18 cellular contexts compared by ENCODE assay signal in the genomic region with DNA sequence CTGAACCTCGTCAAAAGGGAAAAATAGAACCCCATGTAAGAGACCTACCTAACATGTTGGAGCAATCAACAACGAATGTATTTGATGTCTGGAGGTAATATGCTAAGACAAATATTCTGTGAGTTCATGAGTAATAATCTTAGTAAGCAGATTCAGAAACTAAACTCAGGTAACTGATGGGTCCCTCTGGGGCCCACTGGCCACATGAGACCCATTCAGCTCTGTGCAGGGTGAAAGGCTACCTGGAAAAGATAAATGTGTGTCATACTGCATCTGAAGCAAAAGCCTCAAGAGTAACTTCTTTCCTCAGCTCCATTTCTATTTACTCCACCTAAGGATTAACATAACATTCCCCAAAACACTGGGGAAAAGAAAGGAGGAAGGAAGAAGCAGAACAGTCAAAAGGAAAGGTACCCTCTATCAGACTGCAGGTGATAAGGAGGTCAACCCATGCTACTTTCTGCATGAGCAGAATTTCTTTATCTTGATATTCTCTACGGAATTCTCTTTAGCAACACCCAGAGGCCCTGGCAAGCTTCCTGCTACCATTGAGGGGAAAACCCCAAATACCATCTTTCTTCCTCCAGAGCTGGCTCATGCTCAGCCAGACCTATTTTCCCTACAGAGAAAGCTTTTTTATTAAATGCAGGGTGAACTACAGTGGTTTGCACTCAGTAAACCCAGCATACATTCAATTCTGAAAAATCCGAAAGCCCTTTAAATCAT. TPM values are rescaled to one million over a fixed set of nuclear protein-coding genes. Genes with fewer than 3 reads are reported as not detected.
DNase-seq lines count a peak whose midpoint lies in the region; ATAC-seq, FAIRE-seq and TF ChIP-seq lines count a peak whose summit lies in the region.
"Had no signal": no experiment of that assay in that cellular context is flagged by ENCODE, and none has a peak within 500 bp of the region (broad histone marks: within the 10 kb centered on the region; RNA-seq: fewer than 3 reads in every experiment).

No MANE protein-coding gene starts in this region.

- CTCF ChIA-PET in H1 (lab: Charles Lee; ENCODE audit: partially characterized antibody) = interaction anchor here (1.4 kb wide), 1 partner anchor 46 kb away, joined by 3 read pairs; no protein-coding TSS in a partner anchor

- H3K36me3 ChIP-seq in H1 (ENCODE audit: control insufficient read depth in 2 of 4, insufficient read depth in 4 of 4, low read length in 3 of 4) = no peaks in the 10 kb centered on the region
- no peaks in the 10 kb centered on the region for H3K36me3 ChIP-seq in trophoblast cell (ENCODE audit: control insufficient read depth in 1 of 2, insufficient read depth in 2 of 2, low read length in 2 of 2)
- H3K36me3 ChIP-seq in colonic mucosa = no peaks in the 10 kb centered on the region
- H3K36me3 ChIP-seq: ovary had no signal

- no peak overlapping the region for H2BK12ac ChIP-seq in H1 (ENCODE audit: low read depth, low read length)
- H2BK12ac ChIP-seq in trophoblast cell (ENCODE audit: low read length) = no peak overlapping the region

- no peak overlapping the region for H3K4me2 ChIP-seq in H1 (ENCODE audit: insufficient read depth in 1 of 2, low read depth in 2 of 2, low read length in 2 of 2)
- H3K4me2 ChIP-seq in trophoblast cell (ENCODE audit: low read length) = no peak overlapping the region
- H3K4me2 ChIP-seq: KMS-11 had no signal

- no peak for FAIRE-seq in H1 (lab: Jason Lieb, UNC)

- H3K23ac ChIP-seq in H1 (ENCODE audit: insufficient read length) (no peak overlapping the region), trophoblast cell (ENCODE audit: low read length) (no peak overlapping the region)

- H3K79me1 ChIP-seq in H1 (ENCODE audit: low read depth, low read length) (no peaks in the 10 kb centered on the region), trophoblast cell (ENCODE audit: low read length) (no peaks in the 10 kb centered on the region)

- H3K79me2 ChIP-seq in H1 (ENCODE audit: control insufficient read depth in 1 of 2, insufficient read depth in 2 of 2, low read length in 2 of 2) = no peaks in the 10 kb centered on the region
- no peaks in the 10 kb centered on the region for H3K79me2 ChIP-seq in trophoblast cell (ENCODE audit: control insufficient read depth, insufficient read depth, low read length, poor library complexity)

- H2AK5ac ChIP-seq in H1 (ENCODE audit: low read depth, low read length) (no peak overlapping the region), trophoblast cell (ENCODE audit: low read length) (no peak overlapping the region)

- no peak overlapping the region for H3K14ac ChIP-seq in H1 (ENCODE audit: insufficient read length)
- no peak overlapping the region for H3K14ac ChIP-seq in trophoblast cell (ENCODE audit: low read length)

- H4K12ac ChIP-seq in trophoblast cell (ENCODE audit: low read depth, low read length) = no peak overlapping the region

- no peak overlapping the region for H2BK15ac ChIP-seq in H1 (ENCODE audit: low read length)

- H3K27ac ChIP-seq in H1 (ENCODE audit: low read depth, low read length) (no peak overlapping the region), trophoblast cell (ENCODE audit: low read depth, low read length) (no peak overlapping the region), colonic mucosa (no peak overlapping the region)
- H3K27ac ChIP-seq: KMS-11, ovary had no signal

- H4K91ac ChIP-seq in H1 (replicated peaks; ENCODE audit: insufficient read length, low read length) (no peak overlapping the region), trophoblast cell (ENCODE audit: low read depth, low read length) (no peak overlapping the region)

- H3K27me3 ChIP-seq in H1 (replicated peaks in 1 of 4; ENCODE audit: control insufficient read depth in 3 of 4, extremely low read depth in 1 of 4, insufficient read depth in 3 of 4, low read length in 3 of 4) (no peaks in the 10 kb centered on the region), trophoblast cell (ENCODE audit: insufficient read depth, low read length) (no peaks in the 10 kb centered on the region), colonic mucosa (no peaks in the 10 kb centered on the region)
- H3K27me3 ChIP-seq: ovary had no signal

- no peaks in the 10 kb centered on the region for H3K4me1 ChIP-seq in H1 (replicated peaks in 1 of 4; ENCODE audit: control insufficient read depth in 3 of 4, insufficient read depth in 4 of 4, low read length in 3 of 4)
- no peaks in the 10 kb centered on the region for H3K4me1 ChIP-seq in trophoblast cell (ENCODE audit: control insufficient read depth in 1 of 2, insufficient read depth in 2 of 2, low read length in 2 of 2)
- no peaks in the 10 kb centered on the region for H3K4me1 ChIP-seq in colonic mucosa

- H4K8ac ChIP-seq in H1 (ENCODE audit: extremely low read depth, insufficient read depth, low read length) (no peak overlapping the region), trophoblast cell (ENCODE audit: low read depth, low read length) (no peak overlapping the region)

- WGBS in H1 (ENCODE audit: extremely low coverage in 1 of 2, insufficient coverage in 1 of 2, insufficient read length in 1 of 2, insufficient replicate concordance in 2 of 2, low coverage in 1 of 2, low lambda C conversion rate in 2 of 2, missing lambda C conversion rate in 1 of 2), 2 experiments = 85% methylated on average over 4 of the region's 4 CpGs; no CpG with 5 or more reads in 1 of the 2 experiments
- no CpG with 5 or more reads among the region's 4 CpGs for WGBS in trophoblast cell (ENCODE audit: extremely low coverage, insufficient coverage, insufficient read length)

- H3K56ac ChIP-seq in H1 (replicated peaks; ENCODE audit: insufficient read length, low read depth, low read length) = no peak overlapping the region

- no peak for TF ChIP-seq EP300 in H1 (IDR thresholded peaks at IDR 0.05; ENCODE audit: borderline replicate concordance in 1 of 2, low read depth in 2 of 2, low read length in 2 of 2)

- no peak overlapping the region for H4K5ac ChIP-seq in H1 (ENCODE audit: insufficient read length, low read depth, low read length)

- H3K4ac ChIP-seq in H1 (replicated peaks; ENCODE audit: insufficient read length, low read depth, low read length) (no peak overlapping the region), trophoblast cell (ENCODE audit: low read depth, low read length) (no peak overlapping the region)

- POLR2A ChIA-PET in H1 (lab: Charles Lee; ENCODE audit: partially characterized antibody) = no interaction called here

- no peak for TF ChIP-seq RAD21 in H1 (IDR thresholded peaks at IDR 0.05 in 1 of 2, conservative IDR thresholded peaks at IDR 0.05 in 1 of 2; ENCODE audit: low read depth in 2 of 2, low read length in 2 of 2)

- no peaks in the 10 kb centered on the region for H4K20me1 ChIP-seq in H1 (replicated peaks in 1 of 2; ENCODE audit: control insufficient read depth in 1 of 2, insufficient read depth in 2 of 2, low read length in 2 of 2)

- no peak overlapping the region for H2BK20ac ChIP-seq in H1 (ENCODE audit: low read length)

- intact Hi-C loops in posterior cingulate gyrus (cut with DNase I) = no loop called here
- intact Hi-C loops in colonic mucosa (cut with DNase I) = no loop called here

- TF ChIP-seq CTCF in H1 (IDR thresholded peaks at IDR 0.05; ENCODE audit: control extremely low read depth in 1 of 3, insufficient read depth in 1 of 3, low read depth in 1 of 3, low read length in 3 of 3) = no peak
- no peak for TF ChIP-seq CTCF in colonic mucosa (IDR thresholded peaks at IDR 0.05)

- H2BK5ac ChIP-seq in H1 (ENCODE audit: low read depth, low read length) = no peak overlapping the region
- no peak overlapping the region for H2BK5ac ChIP-seq in trophoblast cell (ENCODE audit: low read depth, low read length, poor library complexity)

- H2AFZ ChIP-seq in H1 (ENCODE audit: low read length) (peak overlapping the region; percentile 73; the same call in 1 of the 2 replicates), trophoblast cell (ENCODE audit: insufficient read depth, low read length, poor library complexity) (no peak overlapping the region)

- ATAC-seq in HG02885 (IDR thresholded peaks at IDR 0.05; ENCODE audit: poor library complexity, unreplicated experiment) = no peak
- ATAC-seq: CD8-positive, alpha-beta T cell; HCT116 had no signal

- H2BK120ac ChIP-seq in H1 (replicated peaks; ENCODE audit: low read depth, low read length) = no peak overlapping the region
- H2BK120ac ChIP-seq in trophoblast cell (ENCODE audit: insufficient read depth, low read length, poor library complexity) = no peak overlapping the region

- no peak overlapping the region for H3K4me3 ChIP-seq in H1 (ENCODE audit: extremely low read depth in 1 of 4, insufficient read depth in 2 of 4, low read depth in 3 of 4, low read length in 4 of 4)
- no peak overlapping the region for H3K4me3 ChIP-seq in trophoblast cell (ENCODE audit: low read depth, low read length)
- no peak overlapping the region for H3K4me3 ChIP-seq in colonic mucosa
- H3K4me3 ChIP-seq: ovary had no signal

- no peaks in the 10 kb centered on the region for H3K23me2 ChIP-seq in H1 (ENCODE audit: low read depth, low read length)

- H3K9me3 ChIP-seq in H1 (ENCODE audit: insufficient read depth in 2 of 2, low read depth in 1 of 2, low read length in 1 of 2) = no peaks in the 10 kb centered on the region
- no peaks in the 10 kb centered on the region for H3K9me3 ChIP-seq in trophoblast cell (ENCODE audit: insufficient read depth, low read depth, low read length)
- no peaks in the 10 kb centered on the region for H3K9me3 ChIP-seq in colonic mucosa
- H3K9me3 ChIP-seq: ovary had no signal

- H3K9ac ChIP-seq in H1 (replicated peaks in 1 of 4; ENCODE audit: extremely low read depth in 1 of 4, low read depth in 3 of 4, low read length in 3 of 4) = no peak overlapping the region
- no peak overlapping the region for H3K9ac ChIP-seq in trophoblast cell (ENCODE audit: low read length)
- no peak overlapping the region for H3K9ac ChIP-seq in colonic mucosa (ENCODE audit: low read depth in 2 of 2, low read length in 2 of 2)
- H3K9ac ChIP-seq: KMS-11 had no signal

- DNase-seq in EL (peak; percentile 62), M059J (ENCODE audit: low read depth) (peak; percentile 3), H1 (ENCODE audit: low read depth in 1 of 2, low spot score in 2 of 2) (no peak), trophoblast cell (peak; percentile 0 to 17), NCI-H1930 (lab: John Stamatoyannopoulos, UW) (no peak), posterior cingulate gyrus (no peak), colonic mucosa (no peak)
- DNase-seq: activated CD4-positive, alpha-beta memory T cell treated with anti-CD3 and anti-CD28 coated beads, Interleukin-2, amount 10 ng/mL, durations not matched to agents 7 days and 5 days; activated naive CD4-positive, alpha-beta T cell; CD8-positive, alpha-beta T cell; dermis blood vessel endothelial cell; OCI-M1; ovary; stimulated activated CD4-positive, alpha-beta T cell treated with anti-CD3 and anti-CD28 coated beads, Interleukin-2, amount 100 ng/mL, for 24 hours; stimulated activated naive CD4-positive, alpha-beta T cell treated with Interleukin-2 at 50 U/mL for 16 hours had no signal

- H3K18ac ChIP-seq in H1 (ENCODE audit: extremely low read depth, low read length) (no peak overlapping the region), trophoblast cell (ENCODE audit: low read length) (no peak overlapping the region)

- no peak for TF ChIP-seq POLR2A in H1 (IDR thresholded peaks at IDR 0.05; ENCODE audit: control extremely low read depth in 1 of 2, low read depth in 2 of 2, low read length in 2 of 2)

RNA-seq across cellular contexts. Expression of gene ABCA6, which starts 37.7 kb away (rescaled TPM):
- not detected in 2 replicates for total RNA-seq in M059J (2014; rRNA removed; shearing (Covaris generic))
- not detected in 2 replicates for total RNA-seq in H1 (2021; fragmentation: NEBNext Ultra II Directional; extraction: Animal tissue kit (Norgen Biotek cat#: 25700))
- not detected in 2 replicates for polyA plus RNA-seq in H1 (2011; rRNA removed)
- not detected for polyA plus RNA-seq in H1 (2011; cell fraction: cytosol; rRNA removed)
- not detected for polyA plus RNA-seq in H1 (2011; cell fraction: nucleus; rRNA removed)
- polyA plus RNA-seq in H1 (2012, experiment 1 of 2) = not detected in 4 replicates
- polyA plus RNA-seq in H1 (2012, experiment 2 of 2) = not detected
- not detected for polyA plus RNA-seq in H1 (2013, experiment 1 of 2)
- not detected for polyA plus RNA-seq in H1 (2013, experiment 2 of 2)
- polyA minus RNA-seq in H1 (2011; rRNA and poly(A)+ RNA removed) = not detected in 2 replicates
- not detected for polyA minus RNA-seq in H1 (2011; cell fraction: cytosol; rRNA and poly(A)+ RNA removed)
- not detected for polyA minus RNA-seq in H1 (2011; cell fraction: nucleus; rRNA and poly(A)+ RNA removed)
- 0.01 TPM in 1 of 2 replicates, not detected in the other for polyA plus RNA-seq in trophoblast cell (2013)
- total RNA-seq in colonic mucosa = 1 to 10 TPM; 2.1 to 5.9 TPM

RNA-seq across cellular contexts. Expression of gene ABCA10, which starts 49.2 kb away (rescaled TPM):
- total RNA-seq in M059J (2014; rRNA removed; shearing (Covaris generic)) = not detected in 2 replicates
- total RNA-seq in H1 (2021; fragmentation: NEBNext Ultra II Directional; extraction: Animal tissue kit (Norgen Biotek cat#: 25700)) = not detected in 2 replicates
- polyA plus RNA-seq in H1 (2011; rRNA removed) = not detected in 2 replicates
- polyA plus RNA-seq in H1 (2011; cell fraction: cytosol; rRNA removed) = not detected
- not detected for polyA plus RNA-seq in H1 (2011; cell fraction: nucleus; rRNA removed)
- polyA plus RNA-seq in H1 (2012, experiment 1 of 2) = not detected in 4 replicates
- polyA plus RNA-seq in H1 (2012, experiment 2 of 2) = not detected
- polyA plus RNA-seq in H1 (2013, experiment 1 of 2) = not detected
- polyA plus RNA-seq in H1 (2013, experiment 2 of 2) = not detected
- not detected in 2 replicates for polyA minus RNA-seq in H1 (2011; rRNA and poly(A)+ RNA removed)
- polyA minus RNA-seq in H1 (2011; cell fraction: cytosol; rRNA and poly(A)+ RNA removed) = not detected
- not detected for polyA minus RNA-seq in H1 (2011; cell fraction: nucleus; rRNA and poly(A)+ RNA removed)
- 0.04 and 0.07 TPM in 2 replicates for polyA plus RNA-seq in trophoblast cell (2013)
- 1 to 10 TPM; 1.8 to 2.3 TPM for total RNA-seq in colonic mucosa

Comparison
In these comparisons a context has a peak if more than half of its experiments do, and no peak if none do; other contexts are left out.
1. DNase-seq: peak in EL (single experiment), M059J (single experiment) and trophoblast cell (2 of 2); none in H1 (0 of 2), NCI-H1930 (0 of 2), posterior cingulate gyrus (0 of 10) and colonic mucosa (single experiment).